In the genomic region with DNA sequence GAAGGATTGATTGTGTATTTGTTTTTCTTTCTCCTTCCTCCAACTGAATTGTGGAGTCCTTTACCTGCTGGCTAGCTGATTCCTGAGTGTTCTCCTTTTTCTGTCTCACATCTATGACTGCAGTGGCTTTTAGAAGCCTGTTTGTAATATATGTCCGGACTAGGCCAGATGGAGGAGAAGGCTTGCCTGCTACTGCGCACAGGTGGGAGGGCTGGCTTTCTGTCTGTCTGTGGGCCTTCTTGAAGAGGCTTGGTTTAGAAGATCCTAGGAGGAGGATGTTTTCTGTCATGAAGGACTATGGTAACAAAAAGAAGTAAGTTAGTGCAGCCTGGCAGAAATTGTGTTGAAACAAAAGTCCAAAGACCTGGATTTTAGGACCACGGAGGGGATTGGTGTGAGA, we compare ENCODE assay signal across 1 cellular context.
TF ChIP-seq lines count a peak whose summit lies in the region.

No MANE protein-coding gene starts in this region.

TF ChIP-seq in K562, 482 proteins besides CTCF, POLR2A, EP300 and RAD21:
- TF ChIP-seq, protein P1, sequence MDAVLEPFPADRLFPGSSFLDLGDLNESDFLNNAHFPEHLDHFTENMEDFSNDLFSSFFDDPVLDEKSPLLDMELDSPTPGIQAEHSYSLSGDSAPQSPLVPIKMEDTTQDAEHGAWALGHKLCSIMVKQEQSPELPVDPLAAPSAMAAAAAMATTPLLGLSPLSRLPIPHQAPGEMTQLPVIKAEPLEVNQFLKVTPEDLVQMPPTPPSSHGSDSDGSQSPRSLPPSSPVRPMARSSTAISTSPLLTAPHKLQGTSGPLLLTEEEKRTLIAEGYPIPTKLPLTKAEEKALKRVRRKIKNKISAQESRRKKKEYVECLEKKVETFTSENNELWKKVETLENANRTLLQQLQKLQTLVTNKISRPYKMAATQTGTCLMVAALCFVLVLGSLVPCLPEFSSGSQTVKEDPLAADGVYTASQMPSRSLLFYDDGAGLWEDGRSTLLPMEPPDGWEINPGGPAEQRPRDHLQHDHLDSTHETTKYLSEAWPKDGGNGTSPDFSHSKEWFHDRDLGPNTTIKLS (IDR thresholded peaks at IDR 0.05; ENCODE audit: borderline replicate concordance, low read depth): no peak
- TF ChIP-seq SMAD1 (IDR thresholded peaks at IDR 0.05; ENCODE audit: low read depth, low read length, partially characterized antibody): no peak
- no peak for TF ChIP-seq EWSR1 (IDR thresholded peaks at IDR 0.05; ENCODE audit: borderline replicate concordance, low read depth, partially characterized antibody)
- no peak for TF ChIP-seq NCOA2 (IDR thresholded peaks at IDR 0.05; ENCODE audit: partially characterized antibody in 2 of 2)
- TF ChIP-seq NEUROD1 (IDR thresholded peaks at IDR 0.05; ENCODE audit: borderline replicate concordance, low read depth, low read length, partially characterized antibody): no peak
- no peak for TF ChIP-seq NFYB (IDR thresholded peaks at IDR 0.05; ENCODE audit: extremely low read depth, insufficient read length)
- TF ChIP-seq, protein P2, sequence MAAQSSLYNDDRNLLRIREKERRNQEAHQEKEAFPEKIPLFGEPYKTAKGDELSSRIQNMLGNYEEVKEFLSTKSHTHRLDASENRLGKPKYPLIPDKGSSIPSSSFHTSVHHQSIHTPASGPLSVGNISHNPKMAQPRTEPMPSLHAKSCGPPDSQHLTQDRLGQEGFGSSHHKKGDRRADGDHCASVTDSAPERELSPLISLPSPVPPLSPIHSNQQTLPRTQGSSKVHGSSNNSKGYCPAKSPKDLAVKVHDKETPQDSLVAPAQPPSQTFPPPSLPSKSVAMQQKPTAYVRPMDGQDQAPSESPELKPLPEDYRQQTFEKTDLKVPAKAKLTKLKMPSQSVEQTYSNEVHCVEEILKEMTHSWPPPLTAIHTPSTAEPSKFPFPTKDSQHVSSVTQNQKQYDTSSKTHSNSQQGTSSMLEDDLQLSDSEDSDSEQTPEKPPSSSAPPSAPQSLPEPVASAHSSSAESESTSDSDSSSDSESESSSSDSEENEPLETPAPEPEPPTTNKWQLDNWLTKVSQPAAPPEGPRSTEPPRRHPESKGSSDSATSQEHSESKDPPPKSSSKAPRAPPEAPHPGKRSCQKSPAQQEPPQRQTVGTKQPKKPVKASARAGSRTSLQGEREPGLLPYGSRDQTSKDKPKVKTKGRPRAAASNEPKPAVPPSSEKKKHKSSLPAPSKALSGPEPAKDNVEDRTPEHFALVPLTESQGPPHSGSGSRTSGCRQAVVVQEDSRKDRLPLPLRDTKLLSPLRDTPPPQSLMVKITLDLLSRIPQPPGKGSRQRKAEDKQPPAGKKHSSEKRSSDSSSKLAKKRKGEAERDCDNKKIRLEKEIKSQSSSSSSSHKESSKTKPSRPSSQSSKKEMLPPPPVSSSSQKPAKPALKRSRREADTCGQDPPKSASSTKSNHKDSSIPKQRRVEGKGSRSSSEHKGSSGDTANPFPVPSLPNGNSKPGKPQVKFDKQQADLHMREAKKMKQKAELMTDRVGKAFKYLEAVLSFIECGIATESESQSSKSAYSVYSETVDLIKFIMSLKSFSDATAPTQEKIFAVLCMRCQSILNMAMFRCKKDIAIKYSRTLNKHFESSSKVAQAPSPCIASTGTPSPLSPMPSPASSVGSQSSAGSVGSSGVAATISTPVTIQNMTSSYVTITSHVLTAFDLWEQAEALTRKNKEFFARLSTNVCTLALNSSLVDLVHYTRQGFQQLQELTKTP (IDR thresholded peaks at IDR 0.05; ENCODE audit: low read depth in 1 of 2, partially characterized antibody in 2 of 2): no peak
